8 cellular contexts compared by ENCODE assay signal in genomic region chr1:110211503-110212164, GRCh38.
DNase-seq lines count a peak whose midpoint lies in the region; ATAC-seq and TF ChIP-seq lines count a peak whose summit lies in the region.

No MANE protein-coding gene starts in this region.

- peaks cover 27 to 31% of the 10 kb centered on the region in 2 experiments for H3K4me1 ChIP-seq in neutrophil (ENCODE audit: control insufficient read depth in 1 of 2, insufficient read depth in 1 of 2, low read depth in 1 of 2, low read length in 1 of 2)

- no peak for ATAC-seq in HG02981 (IDR thresholded peaks at IDR 0.05; ENCODE audit: unreplicated experiment)
- no peak for ATAC-seq in HG03439 (IDR thresholded peaks at IDR 0.05; ENCODE audit: unreplicated experiment)

- DNase-seq in D341Med (ENCODE audit: low spot score) (peak; percentile 43), RKO (ENCODE audit: low spot score) (peak; percentile 32), NCI-H510A treated with DMSO at 0.1 percent for 48 hours (lab: John Stamatoyannopoulos, UW) (no peak), medulla oblongata (ENCODE audit: extremely low spot score) (no peak)
- peak; percentile 18 for DNase-seq in effector CD4-positive, alpha-beta T cell

- no peak for TF ChIP-seq CTCF in neutrophil (IDR thresholded peaks at IDR 0.05)

- H3K4me3 ChIP-seq in neutrophil (ENCODE audit: low read depth in 1 of 2, low read length in 1 of 2): peak overlapping the region; percentile 66 to 81

- no peaks in the 10 kb centered on the region for H3K36me3 ChIP-seq in neutrophil

- peaks cover 46% of the 10 kb centered on the region for H3K27me3 ChIP-seq in neutrophil

- no peaks in the 10 kb centered on the region for H3K9me3 ChIP-seq in neutrophil

- H3K27ac ChIP-seq in neutrophil: no peak overlapping the region

Comparison
In these comparisons a context has a peak if more than half of its experiments do, and no peak if none do; other contexts are left out.
1. DNase-seq: peak in D341Med (single experiment), RKO (single experiment) and effector CD4-positive, alpha-beta T cell (single experiment); none in NCI-H510A treated with DMSO at 0.1 percent for 48 hours (single experiment) and medulla oblongata (single experiment).